ENCODE assay signal across 28 cellular contexts in the genomic region with DNA sequence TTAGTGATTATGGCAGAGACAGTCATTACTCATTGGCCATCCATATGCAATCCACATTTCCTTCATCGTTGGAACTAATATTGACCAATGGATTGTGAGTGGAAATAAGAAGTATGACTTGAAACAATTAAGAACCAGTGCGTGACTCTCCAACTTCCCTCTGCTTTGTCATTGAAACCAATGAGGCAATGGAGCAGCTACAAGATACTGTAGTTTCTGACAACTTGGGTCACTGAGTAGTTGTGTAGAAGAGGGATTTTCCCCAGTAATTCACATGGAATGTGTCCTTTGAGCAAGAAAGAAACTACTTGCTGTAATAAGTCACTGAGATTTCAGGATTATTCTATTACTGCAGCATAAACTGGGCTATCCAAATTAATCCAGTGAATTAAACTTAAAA.
"Had no signal": no experiment of that assay in that cellular context is flagged by ENCODE, and none has a peak within 500 bp of the region (broad histone marks: within the 10 kb centered on the region; RNA-seq: fewer than 3 reads in every experiment).

No MANE protein-coding gene starts in this region.

- H3K27ac ChIP-seq: coronary artery, esophagus squamous epithelium, prostate gland, right atrium auricular region, testis, tibial artery had no signal

- H3K4me1 ChIP-seq: esophagus squamous epithelium, prostate gland, right atrium auricular region, testis, tibial artery had no signal

- H3K9me3 Mint-ChIP-seq: nephron progenitor cell, type B pancreatic cell had no signal

- H3K4me3 Mint-ChIP-seq: immature natural killer cell; naive thymus-derived CD8-positive, alpha-beta T cell; nephron progenitor cell; stimulated activated effector memory CD8-positive, alpha-beta T cell treated with anti-CD3 and anti-CD28 coated beads, Interleukin-12 subunit alpha, Interleukin-12 subunit beta, amount 100 ng/mL, for 72 hours; type B pancreatic cell had no signal

- H3K4me1 Mint-ChIP-seq: immature natural killer cell; naive thymus-derived CD8-positive, alpha-beta T cell; nephron progenitor cell; stimulated activated effector memory CD8-positive, alpha-beta T cell treated with anti-CD3 and anti-CD28 coated beads, Interleukin-12 subunit alpha, Interleukin-12 subunit beta, amount 100 ng/mL, for 72 hours had no signal

- H3K27ac Mint-ChIP-seq: immature natural killer cell; naive thymus-derived CD8-positive, alpha-beta T cell; nephron progenitor cell; stimulated activated effector memory CD8-positive, alpha-beta T cell treated with anti-CD3 and anti-CD28 coated beads, Interleukin-12 subunit alpha, Interleukin-12 subunit beta, amount 100 ng/mL, for 72 hours; type B pancreatic cell had no signal

- H3K27me3 ChIP-seq: esophagus squamous epithelium, right atrium auricular region, testis, tibial artery had no signal

- H3K27me3 Mint-ChIP-seq: naive thymus-derived CD8-positive, alpha-beta T cell; type B pancreatic cell had no signal

- H3K36me3 ChIP-seq: esophagus squamous epithelium, prostate gland, right atrium auricular region, tibial artery had no signal

- H3K36me3 Mint-ChIP-seq: immature natural killer cell; naive thymus-derived CD8-positive, alpha-beta T cell; stimulated activated effector memory CD8-positive, alpha-beta T cell treated with anti-CD3 and anti-CD28 coated beads, Interleukin-12 subunit alpha, Interleukin-12 subunit beta, amount 100 ng/mL, for 72 hours; type B pancreatic cell had no signal

- H3K4me3 ChIP-seq: coronary artery, esophagus squamous epithelium, lung, prostate gland, right atrium auricular region, testis, tibial artery had no signal

- DNase-seq: dermis blood vessel endothelial cell; effector memory CD4-positive, alpha-beta T cell; erythroblast; esophagus squamous epithelium; hypothalamus; immature natural killer cell; mesenchymal stem cell; midbrain; naive thymus-derived CD8-positive, alpha-beta T cell; nephron progenitor cell; nucleus accumbens; stimulated activated CD4-positive, alpha-beta T cell treated with anti-CD3 and anti-CD28 coated beads, Interleukin-2, amount 100 ng/mL, for 24 hours; stimulated activated CD4-positive, alpha-beta T cell treated with anti-CD3 and anti-CD28 coated beads, Interleukin-4, amount 100 ng/mL, for 24 hours; stimulated activated naive CD8-positive, alpha-beta T cell treated with anti-CD3 and anti-CD28 coated beads, Interleukin-15, Interleukin-2, amounts not matched to agents 100 U/mL and 50 U/mL, for 24 hours; substantia nigra; testis; tibial artery had no signal

- ATAC-seq: left lobe of liver; naive thymus-derived CD8-positive, alpha-beta T cell; sciatic nerve; stimulated activated effector memory CD8-positive, alpha-beta T cell treated with anti-CD3 and anti-CD28 coated beads, Interleukin-12 subunit alpha, Interleukin-12 subunit beta, amount 100 ng/mL, for 72 hours; stimulated activated naive CD8-positive, alpha-beta T cell treated with anti-CD3 and anti-CD28 coated beads, Interleukin-15, Interleukin-2, amounts not matched to agents 100 U/mL and 50 U/mL, for 24 hours had no signal

- H3K9me3 ChIP-seq: esophagus squamous epithelium, prostate gland, right atrium auricular region, testis, tibial artery had no signal

- FAIRE-seq: endothelial cell of umbilical vein, frontal cortex, keratinocyte had no signal
